Comparison of ENCODE assay signal across 2 cellular contexts in genomic region chr3:195768831-195769303, GRCh38.
A peak's percentile ranks its signal among the peaks of the same experiment; 100 is the strongest.
TF ChIP-seq lines count a peak whose summit lies in the region.

No MANE protein-coding gene starts in this region.

TF ChIP-seq in IMR-90, 13 proteins besides CTCF, POLR2A, EP300 and RAD21:
- TF ChIP-seq ELK1 (IDR thresholded peaks at IDR 0.05; ENCODE audit: borderline replicate concordance, low read depth, low read length) (no peak), MAZ (IDR thresholded peaks at IDR 0.05; ENCODE audit: borderline replicate concordance, low read depth, low read length) (no peak), FOS (IDR thresholded peaks at IDR 0.05; ENCODE audit: low read depth, low read length) (no peak), CHD1 (IDR thresholded peaks at IDR 0.05; ENCODE audit: low read depth, low read length) (no peak), CEBPB (IDR thresholded peaks at IDR 0.05; ENCODE audit: low read depth, low read length) (no peak), USF2 (IDR thresholded peaks at IDR 0.05; ENCODE audit: low read depth, low read length) (no peak), MXI1 (IDR thresholded peaks at IDR 0.05; ENCODE audit: borderline replicate concordance, low read depth, low read length) (no peak), BHLHE40 (IDR thresholded peaks at IDR 0.05; ENCODE audit: low read depth, low read length) (no peak), MAFK (IDR thresholded peaks at IDR 0.05; ENCODE audit: low read depth, low read length) (no peak), RCOR1 (IDR thresholded peaks at IDR 0.05; ENCODE audit: insufficient replicate concordance, low read length) (no peak), RFX5 (IDR thresholded peaks at IDR 0.05; ENCODE audit: low read depth, low read length) (no peak), SMC3 (IDR thresholded peaks at IDR 0.05; ENCODE audit: low read depth, low read length) (no peak), NFE2L2 (IDR thresholded peaks at IDR 0.05; ENCODE audit: low read depth, low read length) (no peak)
TF ChIP-seq in IMR-90: peak in this region for 0.

TF ChIP-seq in H1, 55 proteins besides CTCF, POLR2A, EP300 and RAD21:
- TF ChIP-seq CBX8 (IDR thresholded peaks at IDR 0.05; ENCODE audit: borderline replicate concordance, low read depth, low read length) (no peak), E2F6 (IDR thresholded peaks at IDR 0.05) (0 out of 2 replicates have a peak, but pooled peaks have one; percentile 44)
